ENCODE assay signal across 30 cellular contexts in the genomic region with DNA sequence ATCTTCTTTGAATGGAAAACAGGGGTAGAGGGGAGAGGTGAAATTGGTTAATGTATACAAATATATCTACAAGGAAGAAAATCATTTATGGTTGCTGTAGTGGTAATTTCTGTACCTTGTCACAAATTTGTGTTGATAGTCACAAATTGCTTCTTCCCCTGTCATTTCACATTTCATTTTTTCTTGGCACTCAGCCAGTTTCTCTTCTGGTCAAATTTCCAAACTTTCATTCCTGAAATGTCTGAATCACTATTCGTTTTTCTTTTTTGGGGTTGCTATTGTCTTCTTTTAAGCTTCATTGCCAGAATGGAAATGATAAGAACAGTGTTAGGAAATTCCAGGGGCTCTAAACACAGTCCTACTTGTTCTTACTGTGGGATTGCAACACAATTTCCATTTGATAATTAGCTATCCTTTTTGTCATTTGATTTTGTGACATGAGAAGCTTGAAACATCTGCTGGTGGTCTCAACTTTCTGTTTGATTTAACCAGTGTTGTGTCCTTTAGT.
"Had no signal": no experiment of that assay in that cellular context is flagged by ENCODE, and none has a peak within 500 bp of the region (broad histone marks: within the 10 kb centered on the region; RNA-seq: fewer than 3 reads in every experiment).

No MANE protein-coding gene starts in this region.

- H3K27me3 ChIP-seq: brain microvascular endothelial cell, Peyer's patch had no signal

- H3K4me2 ChIP-seq: KMS-11 had no signal

- H3K4me3 ChIP-seq: Peyer's patch, SJSA1 had no signal

- H3K4me3 Mint-ChIP-seq: activated CD4-positive, alpha-beta T cell treated with anti-CD3 and anti-CD28 coated beads, Interleukin-2, amount 10 ng/mL, durations not matched to agents 24 days and 14 days; activated CD8-positive, alpha-beta T cell treated with anti-CD3 and anti-CD28 coated beads, Interleukin-2, amount 10 ng/mL, durations not matched to agents 7 days and 5 days; activated naive CD4-positive, alpha-beta T cell treated with anti-CD3 and anti-CD28 coated beads, Interleukin-2, amount 50 U/mL, for 24 hours; activated naive CD8-positive, alpha-beta T cell treated with anti-CD3 and anti-CD28 coated beads, Interleukin-2, amount 10 ng/mL, durations not matched to agents 7 days and 5 days; activated T-cell treated with anti-CD3 and anti-CD28 coated beads, Interleukin-2, amount 50 U/mL, for 24 hours had no signal

- H3K27me3 Mint-ChIP-seq: activated CD4-positive, alpha-beta T cell treated with anti-CD3 and anti-CD28 coated beads, Interleukin-2, amount 10 ng/mL, durations not matched to agents 24 days and 14 days; activated naive CD8-positive, alpha-beta T cell treated with anti-CD3 and anti-CD28 coated beads, Interleukin-2, amount 10 ng/mL, durations not matched to agents 7 days and 5 days; activated T-cell treated with anti-CD3 and anti-CD28 coated beads, Interleukin-2, amount 50 U/mL, for 24 hours had no signal

- H3K4me1 ChIP-seq: Peyer's patch, SJSA1 had no signal

- H3K9me3 Mint-ChIP-seq: activated CD4-positive, alpha-beta T cell treated with anti-CD3 and anti-CD28 coated beads, Interleukin-2, amount 10 ng/mL, durations not matched to agents 24 days and 14 days; activated naive CD4-positive, alpha-beta T cell treated with anti-CD3 and anti-CD28 coated beads, Interleukin-2, amount 50 U/mL, for 24 hours; activated naive CD8-positive, alpha-beta T cell treated with anti-CD3 and anti-CD28 coated beads, Interleukin-2, amount 10 ng/mL, durations not matched to agents 7 days and 5 days; activated T-cell treated with anti-CD3 and anti-CD28 coated beads, Interleukin-2, amount 50 U/mL, for 24 hours; activated T-helper 2 cell treated with anti-CD3 and anti-CD28 coated beads, Interferon-gamma antibody, Interleukin-2, Interleukin-4, amounts not matched to agents 10 μg/mL and 5 μg/mL and 100 μg/mL, durations not matched to agents 14 hours and 24 hours and 36 hours had no signal

- H3K9me3 ChIP-seq: Peyer's patch, SJSA1 had no signal

- FAIRE-seq: TTC549 had no signal

- H3K36me3 ChIP-seq: brain microvascular endothelial cell, Peyer's patch, SJSA1 had no signal

- DNase-seq: activated CD4-positive, alpha-beta T cell treated with anti-CD3 and anti-CD28 coated beads, Interleukin-2, amount 10 ng/mL, durations not matched to agents 24 days and 14 days; activated CD4-positive, alpha-beta T cell treated with anti-CD3 and anti-CD28 coated beads, Interleukin-2, amount 50 U/mL, for 48 hours; activated CD8-positive, alpha-beta T cell treated with anti-CD3 and anti-CD28 coated beads, Interleukin-2, amount 10 ng/mL, durations not matched to agents 7 days and 5 days; activated gamma-delta T cell; activated naive CD4-positive, alpha-beta T cell treated with Interleukin-2 at 50 U/mL for 16 hours; activated naive CD8-positive, alpha-beta T cell treated with anti-CD3 and anti-CD28 coated beads, Interleukin-2, amount 10 ng/mL, durations not matched to agents 7 days and 5 days; activated T-cell treated with anti-CD3 and anti-CD28 coated beads, Interleukin-2, amount 50 U/mL, for 24 hours; brain microvascular endothelial cell; NCI-H1092 treated with DMSO at 0.1 percent for 48 hours; NCI-H1417; NCI-H146; NCI-H187; NCI-H2029 treated with DMSO at 0.1 percent for 48 hours; NCI-H2107; NCI-H226; NCI-H446 treated with DMSO at 0.1 percent for 48 hours; NCI-H524; NCI-H69; NCI-H82; NK-92 treated with Interleukin-12 subunit alpha and Interleukin-12 subunit beta, amount 100 ng/mL, for 24 hours; PC-3; Peyer's patch; RPMI8226; SHP77 treated with DMSO at 0.1 percent for 48 hours; T1000 had no signal

- H3K27ac Mint-ChIP-seq: activated CD4-positive, alpha-beta T cell treated with anti-CD3 and anti-CD28 coated beads, Interleukin-2, amount 10 ng/mL, durations not matched to agents 24 days and 14 days; activated CD8-positive, alpha-beta T cell treated with anti-CD3 and anti-CD28 coated beads, Interleukin-2, amount 10 ng/mL, durations not matched to agents 7 days and 5 days; activated naive CD4-positive, alpha-beta T cell treated with anti-CD3 and anti-CD28 coated beads, Interleukin-2, amount 50 U/mL, for 24 hours; activated naive CD8-positive, alpha-beta T cell treated with anti-CD3 and anti-CD28 coated beads, Interleukin-2, amount 10 ng/mL, durations not matched to agents 7 days and 5 days; activated T-cell treated with anti-CD3 and anti-CD28 coated beads, Interleukin-2, amount 50 U/mL, for 24 hours; activated T-helper 2 cell treated with anti-CD3 and anti-CD28 coated beads, Interferon-gamma antibody, Interleukin-2, Interleukin-4, amounts not matched to agents 10 μg/mL and 5 μg/mL and 100 μg/mL, durations not matched to agents 14 hours and 24 hours and 36 hours had no signal

- H3K27ac ChIP-seq: brain microvascular endothelial cell, KMS-11, Peyer's patch, SJSA1 had no signal

- H3K9ac ChIP-seq: KMS-11 had no signal

- H3K36me3 Mint-ChIP-seq: activated naive CD4-positive, alpha-beta T cell treated with anti-CD3 and anti-CD28 coated beads, Interleukin-2, amount 50 U/mL, for 24 hours; activated naive CD8-positive, alpha-beta T cell treated with anti-CD3 and anti-CD28 coated beads, Interleukin-2, amount 10 ng/mL, durations not matched to agents 7 days and 5 days had no signal

- H3K4me1 Mint-ChIP-seq: activated CD4-positive, alpha-beta T cell treated with anti-CD3 and anti-CD28 coated beads, Interleukin-2, amount 10 ng/mL, durations not matched to agents 24 days and 14 days; activated naive CD4-positive, alpha-beta T cell treated with anti-CD3 and anti-CD28 coated beads, Interleukin-2, amount 50 U/mL, for 24 hours; activated naive CD8-positive, alpha-beta T cell treated with anti-CD3 and anti-CD28 coated beads, Interleukin-2, amount 10 ng/mL, durations not matched to agents 7 days and 5 days had no signal
